In genomic region chr16:69859105-69859969, GRCh38 we compare ENCODE assay signal across 1 cellular context.
A peak's percentile ranks its signal among the peaks of the same experiment; 100 is the strongest.
TF ChIP-seq lines count a peak whose summit lies in the region.

No MANE protein-coding gene starts in this region.

TF ChIP-seq in HepG2, 621 proteins besides CTCF, POLR2A, EP300 and RAD21 (continued from another document and continues in another):
- TF ChIP-seq PRDM10 (CRISPR knock-in tag; IDR thresholded peaks at IDR 0.05; ENCODE audit: low read depth), result no peak
- TF ChIP-seq SIN3B (IDR thresholded peaks at IDR 0.05; ENCODE audit: low read length), result no peak
- TF ChIP-seq ZNF513 (CRISPR knock-in tag; conservative IDR thresholded peaks at IDR 0.05), result no peak
- TF ChIP-seq SCMH1 (CRISPR knock-in tag; IDR thresholded peaks at IDR 0.05; ENCODE audit: borderline replicate concordance), result no peak
- TF ChIP-seq EED (CRISPR knock-in tag; IDR thresholded peaks at IDR 0.05), result no peak
- no peak for TF ChIP-seq ZNF800 (CRISPR knock-in tag; IDR thresholded peaks at IDR 0.05)
- TF ChIP-seq ZNF784 (CRISPR knock-in tag; IDR thresholded peaks at IDR 0.05; ENCODE audit: borderline replicate concordance), result 0 out of 2 replicates have a peak, but pooled peaks have one; percentile 47
- peak; percentile 59; the same call in 1 of the 2 replicates for TF ChIP-seq FOXJ3 (CRISPR knock-in tag; IDR thresholded peaks at IDR 0.05; ENCODE audit: borderline replicate concordance)
- no peak for TF ChIP-seq ZBTB42 (CRISPR knock-in tag; IDR thresholded peaks at IDR 0.05)
- no peak for TF ChIP-seq ZNF180 (CRISPR knock-in tag; IDR thresholded peaks at IDR 0.05; ENCODE audit: borderline replicate concordance, low read depth)
- no peak for TF ChIP-seq GMEB1 (CRISPR knock-in tag; IDR thresholded peaks at IDR 0.05; ENCODE audit: borderline replicate concordance)
- TF ChIP-seq KLF15 (CRISPR knock-in tag; IDR thresholded peaks at IDR 0.05; ENCODE audit: borderline replicate concordance), result no peak
- no peak for TF ChIP-seq ZNF24 (IDR thresholded peaks at IDR 0.05)
- peak; percentile 99 for TF ChIP-seq PPARG (CRISPR knock-in tag; conservative IDR thresholded peaks at IDR 0.05)
- TF ChIP-seq ZSCAN20 (CRISPR knock-in tag; IDR thresholded peaks at IDR 0.05; ENCODE audit: borderline replicate concordance), result no peak
- TF ChIP-seq GPBP1L1 (CRISPR knock-in tag; IDR thresholded peaks at IDR 0.05), result no peak
- no peak for TF ChIP-seq ZNF207 (IDR thresholded peaks at IDR 0.05; ENCODE audit: borderline replicate concordance)
- TF ChIP-seq FOXK2 (IDR thresholded peaks at IDR 0.05), result peak; percentile 26
- TF ChIP-seq, protein P1, sequence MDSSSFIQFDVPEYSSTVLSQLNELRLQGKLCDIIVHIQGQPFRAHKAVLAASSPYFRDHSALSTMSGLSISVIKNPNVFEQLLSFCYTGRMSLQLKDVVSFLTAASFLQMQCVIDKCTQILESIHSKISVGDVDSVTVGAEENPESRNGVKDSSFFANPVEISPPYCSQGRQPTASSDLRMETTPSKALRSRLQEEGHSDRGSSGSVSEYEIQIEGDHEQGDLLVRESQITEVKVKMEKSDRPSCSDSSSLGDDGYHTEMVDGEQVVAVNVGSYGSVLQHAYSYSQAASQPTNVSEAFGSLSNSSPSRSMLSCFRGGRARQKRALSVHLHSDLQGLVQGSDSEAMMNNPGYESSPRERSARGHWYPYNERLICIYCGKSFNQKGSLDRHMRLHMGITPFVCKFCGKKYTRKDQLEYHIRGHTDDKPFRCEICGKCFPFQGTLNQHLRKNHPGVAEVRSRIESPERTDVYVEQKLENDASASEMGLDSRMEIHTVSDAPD (CRISPR knock-in tag; IDR thresholded peaks at IDR 0.05), result peak; percentile 47; the same call in 1 of the 2 replicates
- no peak for TF ChIP-seq SMAD1 (CRISPR knock-in tag; IDR thresholded peaks at IDR 0.05; ENCODE audit: borderline replicate concordance, low read depth)
- TF ChIP-seq ZNF687 (CRISPR knock-in tag; IDR thresholded peaks at IDR 0.05), result peak; percentile 86
- TF ChIP-seq ZMYM2 (CRISPR knock-in tag; IDR thresholded peaks at IDR 0.05), result peak; percentile 88
- TF ChIP-seq DRAP1 (CRISPR knock-in tag; IDR thresholded peaks at IDR 0.05), result 0 out of 2 replicates have a peak, but pooled peaks have one; percentile 9
- peak; percentile 20; the same call in 1 of the 2 replicates for TF ChIP-seq ELF3 (CRISPR knock-in tag; IDR thresholded peaks at IDR 0.05)
- TF ChIP-seq AHR (CRISPR knock-in tag; IDR thresholded peaks at IDR 0.05), result peak; percentile 39; the same call in 1 of the 2 replicates
- TF ChIP-seq TEAD3 (CRISPR knock-in tag; optimal IDR thresholded peaks at IDR 0.05; ENCODE audit: borderline replicate concordance), result peak; percentile 90
- TF ChIP-seq SIX1 (CRISPR knock-in tag; IDR thresholded peaks at IDR 0.05; ENCODE audit: borderline replicate concordance), result no peak
- TF ChIP-seq GABPA (IDR thresholded peaks at IDR 0.05; ENCODE audit: low read depth, low read length), result no peak
- peak; percentile 28; the same call in 1 of the 2 replicates for TF ChIP-seq GABPA (CRISPR knock-in tag; IDR thresholded peaks at IDR 0.05; ENCODE audit: low read depth)
- TF ChIP-seq ZFYVE20 (CRISPR knock-in tag; IDR thresholded peaks at IDR 0.05; ENCODE audit: borderline replicate concordance, low read depth), result no peak
- no peak for TF ChIP-seq CHCHD3 (CRISPR knock-in tag; IDR thresholded peaks at IDR 0.05)
- TF ChIP-seq, protein P2, sequence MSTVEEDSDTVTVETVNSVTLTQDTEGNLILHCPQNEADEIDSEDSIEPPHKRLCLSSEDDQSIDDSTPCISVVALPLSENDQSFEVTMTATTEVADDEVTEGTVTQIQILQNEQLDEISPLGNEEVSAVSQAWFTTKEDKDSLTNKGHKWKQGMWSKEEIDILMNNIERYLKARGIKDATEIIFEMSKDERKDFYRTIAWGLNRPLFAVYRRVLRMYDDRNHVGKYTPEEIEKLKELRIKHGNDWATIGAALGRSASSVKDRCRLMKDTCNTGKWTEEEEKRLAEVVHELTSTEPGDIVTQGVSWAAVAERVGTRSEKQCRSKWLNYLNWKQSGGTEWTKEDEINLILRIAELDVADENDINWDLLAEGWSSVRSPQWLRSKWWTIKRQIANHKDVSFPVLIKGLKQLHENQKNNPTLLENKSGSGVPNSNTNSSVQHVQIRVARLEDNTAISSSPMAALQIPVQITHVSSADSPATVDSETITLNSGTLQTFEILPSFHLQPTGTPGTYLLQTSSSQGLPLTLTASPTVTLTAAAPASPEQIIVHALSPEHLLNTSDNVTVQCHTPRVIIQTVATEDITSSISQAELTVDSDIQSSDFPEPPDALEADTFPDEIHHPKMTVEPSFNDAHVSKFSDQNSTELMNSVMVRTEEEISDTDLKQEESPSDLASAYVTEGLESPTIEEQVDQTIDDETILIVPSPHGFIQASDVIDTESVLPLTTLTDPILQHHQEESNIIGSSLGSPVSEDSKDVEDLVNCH (CRISPR knock-in tag; IDR thresholded peaks at IDR 0.05), result no peak
- TF ChIP-seq, protein P3, sequence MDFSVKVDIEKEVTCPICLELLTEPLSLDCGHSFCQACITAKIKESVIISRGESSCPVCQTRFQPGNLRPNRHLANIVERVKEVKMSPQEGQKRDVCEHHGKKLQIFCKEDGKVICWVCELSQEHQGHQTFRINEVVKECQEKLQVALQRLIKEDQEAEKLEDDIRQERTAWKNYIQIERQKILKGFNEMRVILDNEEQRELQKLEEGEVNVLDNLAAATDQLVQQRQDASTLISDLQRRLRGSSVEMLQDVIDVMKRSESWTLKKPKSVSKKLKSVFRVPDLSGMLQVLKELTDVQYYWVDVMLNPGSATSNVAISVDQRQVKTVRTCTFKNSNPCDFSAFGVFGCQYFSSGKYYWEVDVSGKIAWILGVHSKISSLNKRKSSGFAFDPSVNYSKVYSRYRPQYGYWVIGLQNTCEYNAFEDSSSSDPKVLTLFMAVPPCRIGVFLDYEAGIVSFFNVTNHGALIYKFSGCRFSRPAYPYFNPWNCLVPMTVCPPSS (IDR thresholded peaks at IDR 0.05), result no peak
- TF ChIP-seq, protein P4, sequence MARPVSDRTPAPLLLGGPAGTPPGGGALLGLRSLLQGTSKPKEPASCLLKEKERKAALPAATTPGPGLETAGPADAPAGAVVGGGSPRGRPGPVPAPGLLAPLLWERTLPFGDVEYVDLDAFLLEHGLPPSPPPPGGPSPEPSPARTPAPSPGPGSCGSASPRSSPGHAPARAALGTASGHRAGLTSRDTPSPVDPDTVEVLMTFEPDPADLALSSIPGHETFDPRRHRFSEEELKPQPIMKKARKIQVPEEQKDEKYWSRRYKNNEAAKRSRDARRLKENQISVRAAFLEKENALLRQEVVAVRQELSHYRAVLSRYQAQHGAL (CRISPR knock-in tag; IDR thresholded peaks at IDR 0.05; ENCODE audit: not compliant biosample characterization), result no peak
